18 cellular contexts compared by ENCODE assay signal in the genomic region with DNA sequence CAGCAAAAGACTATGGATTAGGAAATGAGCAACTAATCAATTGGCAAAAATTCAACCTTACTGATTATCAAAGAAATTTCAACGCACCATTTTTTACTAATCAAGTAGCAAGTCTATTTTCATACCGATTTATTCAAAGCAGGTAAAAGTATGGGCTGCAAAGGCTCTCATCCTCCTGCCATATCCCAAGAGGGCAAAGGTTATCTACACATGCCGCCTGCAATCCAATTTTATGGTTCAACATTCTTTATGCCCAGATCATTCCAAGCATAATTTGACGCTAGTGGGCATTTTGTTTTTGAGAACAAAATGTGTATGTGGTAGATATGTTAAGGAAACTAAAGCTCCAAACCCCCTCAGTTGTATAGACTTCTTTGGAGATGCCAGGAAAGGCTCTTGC.
DNase-seq lines count a peak whose midpoint lies in the region; ATAC-seq and TF ChIP-seq lines count a peak whose summit lies in the region.
"Had no signal": no experiment of that assay in that cellular context is flagged by ENCODE, and none has a peak within 500 bp of the region (broad histone marks: within the 10 kb centered on the region; RNA-seq: fewer than 3 reads in every experiment).

No MANE protein-coding gene starts in this region.

- H3K4me1 ChIP-seq in GM23338 (ENCODE audit: insufficient read depth) (peaks cover 42% of the 10 kb centered on the region), mesodermal cell (ENCODE audit: control insufficient read depth, insufficient read depth, low read length, poor library complexity, severe bottlenecking) (no peaks in the 10 kb centered on the region), transverse colon (peaks cover 0 to 20% (median 12%) of the 10 kb centered on the region in 4 donors)
- H3K4me1 ChIP-seq: BE2C had no signal

- H3K79me2 ChIP-seq in GM23338 (replicated peaks; ENCODE audit: insufficient read depth) = no peaks in the 10 kb centered on the region

- no peaks in the 10 kb centered on the region for H3K36me3 ChIP-seq in GM23338 (ENCODE audit: insufficient read depth)
- no peaks in the 10 kb centered on the region for H3K36me3 ChIP-seq in mesodermal cell (ENCODE audit: control insufficient read depth, insufficient read depth, low read length)
- no peaks in the 10 kb centered on the region for H3K36me3 ChIP-seq in transverse colon
- H3K36me3 ChIP-seq: BE2C had no signal

- no peaks in the 10 kb centered on the region for H4K20me1 ChIP-seq in GM23338 (replicated peaks; ENCODE audit: insufficient read depth)

- no peak for ATAC-seq in GM23338
- ATAC-seq in GM19463 (IDR thresholded peaks at IDR 0.05; ENCODE audit: unreplicated experiment) = no peak
- ATAC-seq: K562 had no signal

- 93% methylated on average over 3 of the region's 4 CpGs; no CpG with 5 or more reads in 1 of the 2 experiments for WGBS in mesodermal cell (ENCODE audit: insufficient coverage in 2 of 2), 2 experiments
- 54 to 56% methylated on average over 4 of the region's 4 CpGs for WGBS in transverse colon (ENCODE audit: low coverage in 1 of 2), 2 donors

- no peak overlapping the region for H3K4me2 ChIP-seq in GM23338

- TF ChIP-seq EP300 in transverse colon (IDR thresholded peaks at IDR 0.05; ENCODE audit: low read depth) = no peak

- no peaks in the 10 kb centered on the region for H3K9me3 Mint-ChIP-seq in GM23338
- no peaks in the 10 kb centered on the region for H3K9me3 Mint-ChIP-seq in dendritic cell treated with granulocyte-macrophage colony-stimulating factor and Interleukin-4, amounts not matched to agents 40 ng/mL and 50 ng/mL, for 4 days
- H3K9me3 Mint-ChIP-seq: CD4-positive, alpha-beta memory T cell; H9 had no signal

- in situ Hi-C loops in transverse colon (cut with MboI; ENCODE audit: low pct_ligation_motif_present in 1 of 4, low pct_unique_long_range_greater_than_20kb in 1 of 4, low sequenced_read_pairs in 3 of 4) = no loop called here

- H3K27me3 ChIP-seq in GM23338 (ENCODE audit: insufficient read depth) = no peaks in the 10 kb centered on the region
- H3K27me3 ChIP-seq in transverse colon = no peaks in the 10 kb centered on the region
- H3K27me3 ChIP-seq: BE2C had no signal

- H3K27ac Mint-ChIP-seq in GM23338 = no peak overlapping the region
- H3K27ac Mint-ChIP-seq in dendritic cell treated with granulocyte-macrophage colony-stimulating factor and Interleukin-4, amounts not matched to agents 40 ng/mL and 50 ng/mL, for 4 days = peak overlapping the region; percentile 92
- H3K27ac Mint-ChIP-seq: CD4-positive, alpha-beta memory T cell; H9 had no signal

- H3K4me1 Mint-ChIP-seq in GM23338 = peaks cover 35% of the 10 kb centered on the region
- H3K4me1 Mint-ChIP-seq in dendritic cell treated with granulocyte-macrophage colony-stimulating factor and Interleukin-4, amounts not matched to agents 40 ng/mL and 50 ng/mL, for 4 days (ENCODE audit: low read depth) = peaks cover 69% of the 10 kb centered on the region

- no peak overlapping the region for H3K4me3 Mint-ChIP-seq in GM23338
- no peak overlapping the region for H3K4me3 Mint-ChIP-seq in dendritic cell treated with granulocyte-macrophage colony-stimulating factor and Interleukin-4, amounts not matched to agents 40 ng/mL and 50 ng/mL, for 4 days
- H3K4me3 Mint-ChIP-seq: CD4-positive, alpha-beta memory T cell; H9 had no signal

- peaks cover 7% of the 10 kb centered on the region for H3K27me3 Mint-ChIP-seq in GM23338 (ENCODE audit: insufficient read depth, low read depth, poor library complexity)
- no peaks in the 10 kb centered on the region for H3K27me3 Mint-ChIP-seq in dendritic cell treated with granulocyte-macrophage colony-stimulating factor and Interleukin-4, amounts not matched to agents 40 ng/mL and 50 ng/mL, for 4 days

- H3K4me3 ChIP-seq in GM23338 (no peak overlapping the region), mesodermal cell (ENCODE audit: extremely low read depth, insufficient read depth, low read length, poor library complexity, severe bottlenecking) (no peak overlapping the region), transverse colon (no peak overlapping the region)
- H3K4me3 ChIP-seq: K562 had no signal

- intact Hi-C loops in dendritic cell treated with granulocyte-macrophage colony-stimulating factor and Interleukin-4, amounts not matched to agents 40 ng/mL and 50 ng/mL, for 4 days (cut with micrococcal nuclease) = loop anchor here (1.0 to 10.0 kb wide), 5 partner anchors 14 to 271 kb away; a partner anchor contains a TSS
- intact Hi-C loops in transverse colon (cut with DNase I; ENCODE audit: low total_unique reads) = no loop called here

- DNase-seq in GM23338 (ENCODE audit: low spot score) = no peak
- DNase-seq in transverse colon = peak; percentile 18
- DNase-seq in midbrain (lab: John Stamatoyannopoulos, UW) = no peak
- no peak for DNase-seq in NCI-H2107 (lab: John Stamatoyannopoulos, UW)
- no peak for DNase-seq in NCI-H1436 (lab: John Stamatoyannopoulos, UW)
- DNase-seq: ACHN; BE2C; Calu3; CD4-positive, alpha-beta memory T cell; DMS79 treated with DMSO at 0.1 percent for 48 hours; GF-D8; H9; IMR-90 had no signal

- no peak overlapping the region for H3K27ac ChIP-seq in GM23338 (ENCODE audit: low read depth)
- H3K27ac ChIP-seq in mesodermal cell (ENCODE audit: low read depth, low read length, severe bottlenecking) = peak overlapping the region; percentile 60
- H3K27ac ChIP-seq in transverse colon = no peak overlapping the region
- H3K27ac ChIP-seq: C4-2B had no signal

- TF ChIP-seq POLR2A in transverse colon (IDR thresholded peaks at IDR 0.05) = no peak

- peak overlapping the region; percentile 14; the same call in 1 of the 2 replicates for H2AFZ ChIP-seq in GM23338

- H3K9me3 ChIP-seq in mesodermal cell (ENCODE audit: control insufficient read depth, low read length) (no peaks in the 10 kb centered on the region), transverse colon (no peaks in the 10 kb centered on the region)

- no peak for TF ChIP-seq CTCF in GM23338 (conservative IDR thresholded peaks at IDR 0.05; ENCODE audit: low read depth in 2 of 2)
- TF ChIP-seq CTCF in transverse colon (IDR thresholded peaks at IDR 0.05) = no peak

- no peaks in the 10 kb centered on the region for H3K36me3 Mint-ChIP-seq in GM23338 (ENCODE audit: low read depth)
- no peaks in the 10 kb centered on the region for H3K36me3 Mint-ChIP-seq in dendritic cell treated with granulocyte-macrophage colony-stimulating factor and Interleukin-4, amounts not matched to agents 40 ng/mL and 50 ng/mL, for 4 days (ENCODE audit: low read depth)
- H3K36me3 Mint-ChIP-seq: CD4-positive, alpha-beta memory T cell had no signal

- H3F3A ChIP-seq in GM23338 (replicated peaks; ENCODE audit: low read depth) = no peaks in the 10 kb centered on the region; the same call in 1 of the 2 replicates

- H3K9me2 ChIP-seq in GM23338 (ENCODE audit: insufficient read depth) = no peaks in the 10 kb centered on the region

TF ChIP-seq in GM23338, 12 proteins besides CTCF, POLR2A, EP300 and RAD21 (continues in another document):
- TF ChIP-seq JUNB (IDR thresholded peaks at IDR 0.05; ENCODE audit: unreplicated experiment) = no peak
- TF ChIP-seq NANOG (IDR thresholded peaks at IDR 0.05; ENCODE audit: borderline replicate concordance) = no peak
- TF ChIP-seq EZH2phosphoT487 (IDR thresholded peaks at IDR 0.05; ENCODE audit: unreplicated experiment) = no peak
- TF ChIP-seq, protein P1, sequence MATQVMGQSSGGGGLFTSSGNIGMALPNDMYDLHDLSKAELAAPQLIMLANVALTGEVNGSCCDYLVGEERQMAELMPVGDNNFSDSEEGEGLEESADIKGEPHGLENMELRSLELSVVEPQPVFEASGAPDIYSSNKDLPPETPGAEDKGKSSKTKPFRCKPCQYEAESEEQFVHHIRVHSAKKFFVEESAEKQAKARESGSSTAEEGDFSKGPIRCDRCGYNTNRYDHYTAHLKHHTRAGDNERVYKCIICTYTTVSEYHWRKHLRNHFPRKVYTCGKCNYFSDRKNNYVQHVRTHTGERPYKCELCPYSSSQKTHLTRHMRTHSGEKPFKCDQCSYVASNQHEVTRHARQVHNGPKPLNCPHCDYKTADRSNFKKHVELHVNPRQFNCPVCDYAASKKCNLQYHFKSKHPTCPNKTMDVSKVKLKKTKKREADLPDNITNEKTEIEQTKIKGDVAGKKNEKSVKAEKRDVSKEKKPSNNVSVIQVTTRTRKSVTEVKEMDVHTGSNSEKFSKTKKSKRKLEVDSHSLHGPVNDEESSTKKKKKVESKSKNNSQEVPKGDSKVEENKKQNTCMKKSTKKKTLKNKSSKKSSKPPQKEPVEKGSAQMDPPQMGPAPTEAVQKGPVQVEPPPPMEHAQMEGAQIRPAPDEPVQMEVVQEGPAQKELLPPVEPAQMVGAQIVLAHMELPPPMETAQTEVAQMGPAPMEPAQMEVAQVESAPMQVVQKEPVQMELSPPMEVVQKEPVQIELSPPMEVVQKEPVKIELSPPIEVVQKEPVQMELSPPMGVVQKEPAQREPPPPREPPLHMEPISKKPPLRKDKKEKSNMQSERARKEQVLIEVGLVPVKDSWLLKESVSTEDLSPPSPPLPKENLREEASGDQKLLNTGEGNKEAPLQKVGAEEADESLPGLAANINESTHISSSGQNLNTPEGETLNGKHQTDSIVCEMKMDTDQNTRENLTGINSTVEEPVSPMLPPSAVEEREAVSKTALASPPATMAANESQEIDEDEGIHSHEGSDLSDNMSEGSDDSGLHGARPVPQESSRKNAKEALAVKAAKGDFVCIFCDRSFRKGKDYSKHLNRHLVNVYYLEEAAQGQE (IDR thresholded peaks at IDR 0.05; ENCODE audit: unreplicated experiment) = no peak
- no peak for TF ChIP-seq EZH2 (IDR thresholded peaks at IDR 0.05; ENCODE audit: low read depth, unreplicated experiment)
- no peak for TF ChIP-seq ZNF114 (CRISPR knock-in tag; IDR thresholded peaks at IDR 0.05)
- TF ChIP-seq POLR2AphosphoS5 (IDR thresholded peaks at IDR 0.05; ENCODE audit: low read depth) = no peak
- no peak for TF ChIP-seq STAT1 (IDR thresholded peaks at IDR 0.05; ENCODE audit: unreplicated experiment)
